17 cellular contexts compared by ENCODE assay signal in genomic region chr2:119531292-119531691, GRCh38. TPM values are rescaled to one million over a fixed set of nuclear protein-coding genes. Genes with fewer than 3 reads are reported as not detected.
DNase-seq lines count a peak whose midpoint lies in the region; ATAC-seq and TF ChIP-seq lines count a peak whose summit lies in the region.
"Had no signal": no experiment of that assay in that cellular context is flagged by ENCODE, and none has a peak within 500 bp of the region (broad histone marks: within the 10 kb centered on the region; RNA-seq: fewer than 3 reads in every experiment).

No MANE protein-coding gene starts in this region.

- no peak overlapping the region for H3K27ac Mint-ChIP-seq in neural progenitor cell
- no peak overlapping the region for H3K27ac Mint-ChIP-seq in naive thymus-derived CD8-positive, alpha-beta T cell
- no peak overlapping the region for H3K27ac Mint-ChIP-seq in natural killer cell treated with Interleukin-12 subunit alpha and Interleukin-12 subunit beta and Interleukin-15 and Interleukin-18, amount 100 ng/mL, for 72 hours
- H3K27ac Mint-ChIP-seq: activated B cell treated with CpG ODN at 0.5 μM for 24 hours; activated CD8-positive, alpha-beta memory T cell treated with anti-CD3 and anti-CD28 coated beads, Interleukin-2, amount 10 ng/mL, durations not matched to agents 7 days and 5 days; dendritic cell treated with granulocyte-macrophage colony-stimulating factor and Interleukin-4, amounts not matched to agents 40 ng/mL and 50 ng/mL, for 4 days had no signal

- H3K4me1 Mint-ChIP-seq in neural progenitor cell, result peaks cover 8% of the 10 kb centered on the region
- no peaks in the 10 kb centered on the region for H3K4me1 Mint-ChIP-seq in naive thymus-derived CD8-positive, alpha-beta T cell
- H3K4me1 Mint-ChIP-seq in natural killer cell treated with Interleukin-12 subunit alpha and Interleukin-12 subunit beta and Interleukin-15 and Interleukin-18, amount 100 ng/mL, for 72 hours (ENCODE audit: low read depth in 2 of 2), result no peaks in the 10 kb centered on the region
- H3K4me1 Mint-ChIP-seq: activated B cell treated with CpG ODN at 0.5 μM for 24 hours; activated CD8-positive, alpha-beta memory T cell treated with anti-CD3 and anti-CD28 coated beads, Interleukin-2, amount 10 ng/mL, durations not matched to agents 7 days and 5 days had no signal

- H3K36me3 ChIP-seq in WERI-Rb-1 (no peaks in the 10 kb centered on the region), neural progenitor cell (no peaks in the 10 kb centered on the region)
- H3K36me3 ChIP-seq: Peyer's patch, prostate gland had no signal

- no peaks in the 10 kb centered on the region for H3K4me1 ChIP-seq in neural progenitor cell
- H3K4me1 ChIP-seq: Peyer's patch, prostate gland had no signal

- H3K79me2 ChIP-seq in neural progenitor cell (ENCODE audit: low read depth), result no peaks in the 10 kb centered on the region

- H3K9me3 Mint-ChIP-seq in neural progenitor cell, result peaks cover 42% of the 10 kb centered on the region
- peaks cover 4 to 62% (median 28%) of the 10 kb centered on the region in 9 donors for H3K9me3 Mint-ChIP-seq in naive thymus-derived CD8-positive, alpha-beta T cell
- H3K9me3 Mint-ChIP-seq in natural killer cell treated with Interleukin-12 subunit alpha and Interleukin-12 subunit beta and Interleukin-15 and Interleukin-18, amount 100 ng/mL, for 72 hours, result peaks cover 10% of the 10 kb centered on the region

- H3K9ac ChIP-seq in neural progenitor cell, result no peak overlapping the region

- DNase-seq in DMS53 (lab: John Stamatoyannopoulos, UW) (peak; percentile 34), DMS53 treated with DMSO at 0.1 percent for 48 hours (lab: John Stamatoyannopoulos, UW; ENCODE audit: unreplicated experiment) (no peak), LNCaP clone FGC (ENCODE audit: low read depth) (no peak), WERI-Rb-1 (no peak), neural progenitor cell (ENCODE audit: low spot score) (peak; percentile 64)
- no peak for DNase-seq in naive thymus-derived CD8-positive, alpha-beta T cell
- no peak for DNase-seq in natural killer cell treated with Interleukin-12 subunit alpha and Interleukin-12 subunit beta and Interleukin-15 and Interleukin-18, amount 100 ng/mL, for 72 hours (ENCODE audit: low spot score)
- DNase-seq: activated B cell treated with CpG ODN at 0.5 μM for 24 hours; activated CD8-positive, alpha-beta memory T cell treated with anti-CD3 and anti-CD28 coated beads, Interleukin-2, amount 10 ng/mL, durations not matched to agents 7 days and 5 days; hippocampal formation; left colon; NCI-H1092 treated with DMSO at 0.1 percent for 48 hours; NCI-H446 treated with DMSO at 0.1 percent for 48 hours; Peyer's patch had no signal

- H4K20me1 ChIP-seq in neural progenitor cell (ENCODE audit: low read depth), result no peaks in the 10 kb centered on the region

- H3K4me3 ChIP-seq in LNCaP clone FGC (ENCODE audit: low read depth, low read length) (no peak overlapping the region), WERI-Rb-1 (ENCODE audit: low read depth, low read length) (no peak overlapping the region), neural progenitor cell (no peak overlapping the region)
- H3K4me3 ChIP-seq: Peyer's patch, prostate gland had no signal

- TF ChIP-seq CTCF in LNCaP clone FGC (IDR thresholded peaks at IDR 0.05; ENCODE audit: control insufficient read depth, extremely low read depth, insufficient read depth) (0 out of 2 replicates have a peak, but pooled peaks have one; percentile 5), WERI-Rb-1 (IDR thresholded peaks at IDR 0.05; ENCODE audit: low read depth, low read length) (peak; percentile 26), neural progenitor cell (IDR thresholded peaks at IDR 0.05) (peak; percentile 57)

- H3K27ac ChIP-seq in WERI-Rb-1 (no peak overlapping the region), neural progenitor cell (no peak overlapping the region)
- H3K27ac ChIP-seq: Peyer's patch, prostate gland had no signal

- H3K4me3 Mint-ChIP-seq in neural progenitor cell, result no peak overlapping the region
- H3K4me3 Mint-ChIP-seq in naive thymus-derived CD8-positive, alpha-beta T cell, result no peak overlapping the region
- no peak overlapping the region for H3K4me3 Mint-ChIP-seq in natural killer cell treated with Interleukin-12 subunit alpha and Interleukin-12 subunit beta and Interleukin-15 and Interleukin-18, amount 100 ng/mL, for 72 hours
- H3K4me3 Mint-ChIP-seq: activated B cell treated with CpG ODN at 0.5 μM for 24 hours; activated CD8-positive, alpha-beta memory T cell treated with anti-CD3 and anti-CD28 coated beads, Interleukin-2, amount 10 ng/mL, durations not matched to agents 7 days and 5 days; dendritic cell treated with granulocyte-macrophage colony-stimulating factor and Interleukin-4, amounts not matched to agents 40 ng/mL and 50 ng/mL, for 4 days had no signal

- POLR2A ChIA-PET in naive thymus-derived CD8-positive, alpha-beta T cell (lab: Charles Lee), result no interaction called here

- no peak overlapping the region for H2AFZ ChIP-seq in neural progenitor cell (replicated peaks)

- no peak overlapping the region for H3K4me2 ChIP-seq in neural progenitor cell

- no peaks in the 10 kb centered on the region for H3K27me3 ChIP-seq in WERI-Rb-1 (ENCODE audit: insufficient read depth, low read depth, severe bottlenecking)
- H3K27me3 ChIP-seq in neural progenitor cell, result peaks cover 4% of the 10 kb centered on the region
- H3K27me3 ChIP-seq: Peyer's patch had no signal

- peaks cover 9% of the 10 kb centered on the region for H3K36me3 Mint-ChIP-seq in neural progenitor cell
- H3K36me3 Mint-ChIP-seq in naive thymus-derived CD8-positive, alpha-beta T cell, result peaks cover 0 to 37% (median 0%) of the 10 kb centered on the region in 3 donors
- peaks cover 13% of the 10 kb centered on the region for H3K36me3 Mint-ChIP-seq in natural killer cell treated with Interleukin-12 subunit alpha and Interleukin-12 subunit beta and Interleukin-15 and Interleukin-18, amount 100 ng/mL, for 72 hours
- H3K36me3 Mint-ChIP-seq: activated CD8-positive, alpha-beta memory T cell treated with anti-CD3 and anti-CD28 coated beads, Interleukin-2, amount 10 ng/mL, durations not matched to agents 7 days and 5 days had no signal

- H3K9me3 ChIP-seq in WERI-Rb-1 (ENCODE audit: severe bottlenecking), result no peaks in the 10 kb centered on the region
- H3K9me3 ChIP-seq in neural progenitor cell (ENCODE audit: low read depth), result no peaks in the 10 kb centered on the region
- H3K9me3 ChIP-seq: prostate gland had no signal

- no peaks in the 10 kb centered on the region for H3F3A ChIP-seq in neural progenitor cell (ENCODE audit: low read depth)

- no peak for ATAC-seq in naive thymus-derived CD8-positive, alpha-beta T cell
- no peak for ATAC-seq in natural killer cell treated with Interleukin-12 subunit alpha and Interleukin-12 subunit beta and Interleukin-15 and Interleukin-18, amount 100 ng/mL, for 72 hours
- no peak for ATAC-seq in HG03108 (IDR thresholded peaks at IDR 0.05; ENCODE audit: unreplicated experiment)
- ATAC-seq: activated CD8-positive, alpha-beta memory T cell treated with anti-CD3 and anti-CD28 coated beads, Interleukin-2, amount 10 ng/mL, durations not matched to agents 7 days and 5 days; left colon had no signal

- H3K27me3 Mint-ChIP-seq in neural progenitor cell (ENCODE audit: insufficient read depth, low read depth), result peaks cover 7% of the 10 kb centered on the region
- H3K27me3 Mint-ChIP-seq in naive thymus-derived CD8-positive, alpha-beta T cell, result peaks cover 9 to 28% (median 24%) of the 10 kb centered on the region in 5 donors
- peaks cover 18 to 39% of the 10 kb centered on the region in 2 donors for H3K27me3 Mint-ChIP-seq in natural killer cell treated with Interleukin-12 subunit alpha and Interleukin-12 subunit beta and Interleukin-15 and Interleukin-18, amount 100 ng/mL, for 72 hours

RNA-seq across cellular contexts. Expression of gene SCTR, which starts 7.0 kb away (rescaled TPM):
- total RNA-seq in neural progenitor cell (ENCODE audit: low replicate concordance), result not detected in 2 replicates
- not detected for total RNA-seq in naive thymus-derived CD8-positive, alpha-beta T cell
- polyA plus RNA-seq in naive thymus-derived CD8-positive, alpha-beta T cell, result not detected
- total RNA-seq in natural killer cell treated with Interleukin-12 subunit alpha and Interleukin-12 subunit beta and Interleukin-15 and Interleukin-18, amount 100 ng/mL, for 72 hours, result not detected
- total RNA-seq: activated B cell treated with CpG ODN at 0.5 μM for 24 hours; activated CD8-positive, alpha-beta memory T cell treated with anti-CD3 and anti-CD28 coated beads, Interleukin-2, amount 10 ng/mL, durations not matched to agents 7 days and 5 days; prostate gland had no signal

RNA-seq across cellular contexts. Expression of gene CFAP221, which starts 13.0 kb away (rescaled TPM):
- total RNA-seq in neural progenitor cell (ENCODE audit: low replicate concordance), result 0.74 and 1.5 TPM in 2 replicates
- not detected for total RNA-seq in naive thymus-derived CD8-positive, alpha-beta T cell
- polyA plus RNA-seq in naive thymus-derived CD8-positive, alpha-beta T cell, result not detected
- total RNA-seq in natural killer cell treated with Interleukin-12 subunit alpha and Interleukin-12 subunit beta and Interleukin-15 and Interleukin-18, amount 100 ng/mL, for 72 hours, result not detected
- total RNA-seq: activated B cell treated with CpG ODN at 0.5 μM for 24 hours; activated CD8-positive, alpha-beta memory T cell treated with anti-CD3 and anti-CD28 coated beads, Interleukin-2, amount 10 ng/mL, durations not matched to agents 7 days and 5 days; left colon had no signal

Comparison
In these comparisons a context has a peak if more than half of its experiments do, and no peak if none do; other contexts are left out.
1. DNase-seq: peak in DMS53 (single experiment) and neural progenitor cell (single experiment); none in DMS53 treated with DMSO at 0.1 percent for 48 hours (single experiment), LNCaP clone FGC (single experiment), WERI-Rb-1 (single experiment), naive thymus-derived CD8-positive, alpha-beta T cell (0 of 10) and natural killer cell treated with Interleukin-12 subunit alpha and Interleukin-12 subunit beta and Interleukin-15 and Interleukin-18, amount 100 ng/mL, for 72 hours (single experiment).
2. CTCF ChIP-seq: peak in every context shown above with its lines; median percentile 57 in neural progenitor cell; 26 in WERI-Rb-1; 5 in LNCaP clone FGC.